ENCODE assay signal across 17 cellular contexts in the genomic region with DNA sequence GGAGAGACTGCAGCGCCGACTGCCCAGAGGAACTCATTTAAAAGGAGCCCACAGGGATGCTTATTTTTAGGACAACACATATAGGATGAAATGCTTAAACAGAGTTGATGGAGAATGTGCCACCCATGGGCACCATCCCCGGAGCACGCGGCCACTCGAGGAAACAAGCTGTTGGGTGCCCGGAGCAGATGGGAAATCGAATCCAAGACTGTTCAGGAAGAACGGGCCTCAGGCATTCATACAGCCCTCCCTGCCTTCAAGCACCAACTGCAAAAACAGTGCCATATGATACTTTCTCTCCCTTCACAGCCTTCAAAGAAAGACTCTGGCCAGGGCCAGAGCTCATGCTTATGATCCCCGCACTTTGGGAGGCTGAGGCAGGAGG. TPM values are rescaled to one million over a fixed set of nuclear protein-coding genes. Genes with fewer than 3 reads are reported as not detected.
A peak's percentile ranks its signal among the peaks of the same experiment; 100 is the strongest.
DNase-seq lines count a peak whose midpoint lies in the region; ATAC-seq and TF ChIP-seq lines count a peak whose summit lies in the region.
"Had no signal": no experiment of that assay in that cellular context is flagged by ENCODE, and none has a peak within 500 bp of the region (broad histone marks: within the 10 kb centered on the region; RNA-seq: fewer than 3 reads in every experiment).

No MANE protein-coding gene starts in this region.

- no peaks in the 10 kb centered on the region for H4K20me1 ChIP-seq in GM23248 (ENCODE audit: insufficient read depth)

- in situ Hi-C loops in GM23248 (cut with MboI): no loop called here

- WGBS in GM23248 (ENCODE audit: low coverage in 1 of 2, low lambda C conversion rate in 2 of 2, missing lambda C conversion rate in 2 of 2), 2 experiments: 19 to 23% methylated on average over 10 of the region's 10 CpGs
- WGBS in right lobe of liver (ENCODE audit: insufficient coverage, low coverage, low lambda C conversion rate, missing lambda C conversion rate): 34% methylated on average over 5 of the region's 10 CpGs

- no peaks in the 10 kb centered on the region for H3K79me2 ChIP-seq in GM23248 (ENCODE audit: insufficient read depth)

- H3K4me3 ChIP-seq in GM23248 (no peak overlapping the region), right lobe of liver (no peak overlapping the region), stomach smooth muscle (ENCODE audit: low read length in 2 of 2) (peak overlapping the region in 1 of 2 donors; percentile 29)

- DNase-seq in GM23248 (peak; percentile 19), right lobe of liver (no peak)
- no peak for DNase-seq in activated naive CD4-positive, alpha-beta T cell (lab: John Stamatoyannopoulos, UW)
- DNase-seq: activated CD8-positive, alpha-beta T cell treated with anti-CD3 and anti-CD28 coated beads for 36 hours; activated effector memory CD4-positive, alpha-beta T cell treated with Interleukin-2 at 50 U/mL for 16 hours; CD4-positive, alpha-beta T cell; central memory CD4-positive, alpha-beta T cell; NCI-H1417 treated with DMSO at 0.1 percent for 48 hours; NCI-H69; stimulated activated CD4-positive, alpha-beta T cell treated with anti-CD3 and anti-CD28 coated beads, Interleukin-4, amount 100 ng/mL, for 1 hour; T-helper 9 cell had no signal

- H3K9ac ChIP-seq in GM23248 (no peak overlapping the region), stomach smooth muscle (ENCODE audit: low read length in 2 of 2) (no peak overlapping the region)

- H2AFZ ChIP-seq in GM23248: no peak overlapping the region

- no peaks in the 10 kb centered on the region for H3K9me2 ChIP-seq in GM23248 (ENCODE audit: insufficient read depth)

- H3K27me3 ChIP-seq in GM23248 (replicated peaks; ENCODE audit: insufficient read depth) (no peaks in the 10 kb centered on the region), right lobe of liver (no peaks in the 10 kb centered on the region), stomach smooth muscle (ENCODE audit: control insufficient read depth in 1 of 2, insufficient read depth in 2 of 2, low read length in 2 of 2) (no peaks in the 10 kb centered on the region)

- H3K4me1 ChIP-seq in GM23248 (ENCODE audit: insufficient read depth) (peaks cover 10% of the 10 kb centered on the region), right lobe of liver (peaks cover 2 to 56% (median 30%) of the 10 kb centered on the region in 4 donors), stomach smooth muscle (ENCODE audit: control insufficient read depth, insufficient read depth, low read length) (peaks cover 59% of the 10 kb centered on the region)

- ATAC-seq in right lobe of liver (no peak), GM21737 (IDR thresholded peaks at IDR 0.05; ENCODE audit: unreplicated experiment) (no peak), HG03097 (IDR thresholded peaks at IDR 0.05; ENCODE audit: low FRiP score, unreplicated experiment) (no peak), GM18858 (IDR thresholded peaks at IDR 0.05; ENCODE audit: unreplicated experiment) (no peak)
- ATAC-seq: activated CD8-positive, alpha-beta T cell treated with anti-CD3 and anti-CD28 coated beads for 36 hours; stimulated activated effector memory CD8-positive, alpha-beta T cell treated with anti-CD3 and anti-CD28 coated beads, Interleukin-12 subunit alpha, Interleukin-12 subunit beta, amount 100 ng/mL, for 72 hours had no signal

- 0 out of 2 replicates have a peak overlapping the region, but pooled peaks have one; percentile 11 for H3K27ac ChIP-seq in GM23248
- peak overlapping the region; percentile 41 for H3K27ac ChIP-seq in angular gyrus (ENCODE audit: low read depth, low read length)
- H3K27ac ChIP-seq in right lobe of liver: peak overlapping the region; percentile 71 to 85 (median 79)
- peak overlapping the region; percentile 75 for H3K27ac ChIP-seq in stomach smooth muscle (ENCODE audit: low read length)

- no peaks in the 10 kb centered on the region; the same call in 1 of the 2 replicates for H3F3A ChIP-seq in GM23248 (ENCODE audit: insufficient read depth)

- TF ChIP-seq POLR2A in right lobe of liver (IDR thresholded peaks at IDR 0.05): no peak

- intact Hi-C loops in right lobe of liver (cut with DNase I): no loop called here

- TF ChIP-seq CTCF in right lobe of liver (IDR thresholded peaks at IDR 0.05): no peak

- H3K4me2 ChIP-seq in GM23248 (ENCODE audit: unreplicated experiment): no peak overlapping the region

- H3K36me3 ChIP-seq in GM23248 (ENCODE audit: low read depth) (no peaks in the 10 kb centered on the region), right lobe of liver (peaks cover 0 to 9% (median 0%) of the 10 kb centered on the region in 4 donors), stomach smooth muscle (ENCODE audit: control insufficient read depth in 2 of 2, insufficient read depth in 2 of 2, low read length in 2 of 2) (peaks cover 4 to 7% of the 10 kb centered on the region in 2 donors)

- H3K9me3 ChIP-seq in GM23248 (ENCODE audit: low read depth): no peaks in the 10 kb centered on the region
- H3K9me3 ChIP-seq in right lobe of liver: no peaks in the 10 kb centered on the region
- H3K9me3 ChIP-seq in stomach smooth muscle (ENCODE audit: control insufficient read depth in 2 of 2, low read length in 2 of 2): no peaks in the 10 kb centered on the region

RNA-seq across cellular contexts. Expression of gene RAB20, which starts 40.2 kb away (rescaled TPM):
- 3.3 and 6.4 TPM in 2 replicates for total RNA-seq in GM23248 (2014; rRNA removed; shearing (Covaris generic))
- polyA plus RNA-seq in GM23248 (2016; fragmentation: Nextera tagmentation; extraction: Ambion mirVana): 2.7 TPM in 2 replicates
- total RNA-seq in right lobe of liver: 10 to 100 TPM; 12.5 to 47.2 (median 36.3) TPM

Comparison
In these comparisons a context has a peak if more than half of its experiments do, and no peak if none do; other contexts are left out.
1. H3K27ac ChIP-seq: peak in every context shown above with its lines; median percentile 79 in right lobe of liver; 75 in stomach smooth muscle; 41 in angular gyrus; 11 in GM23248.